ENCODE assay signal across 35 cellular contexts in the genomic region with DNA sequence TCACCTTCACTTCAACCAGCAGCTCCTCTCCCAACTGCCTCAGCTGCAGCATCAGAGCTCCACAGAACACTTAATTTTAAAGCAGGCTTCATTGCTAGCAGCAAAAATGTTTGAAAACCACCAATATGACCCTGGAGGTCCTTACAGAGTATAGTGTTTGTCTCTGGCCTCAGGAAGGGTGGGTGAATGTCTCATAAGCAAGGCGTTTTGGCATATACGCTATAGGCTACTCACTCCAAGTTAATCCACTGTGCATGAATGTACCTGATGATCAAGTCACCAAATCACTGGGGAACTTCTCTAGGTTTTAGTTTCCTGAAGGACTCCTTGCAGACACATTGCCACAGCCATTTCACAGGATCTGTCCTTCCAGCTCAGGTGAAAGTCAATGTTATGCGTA.
"Had no signal": no experiment of that assay in that cellular context is flagged by ENCODE, and none has a peak within 500 bp of the region (broad histone marks: within the 10 kb centered on the region; RNA-seq: fewer than 3 reads in every experiment).

No MANE protein-coding gene starts in this region.

- H3K4me3 ChIP-seq: ascending aorta, body of pancreas, breast epithelium, Peyer's patch, SJSA1 had no signal

- H3K27ac Mint-ChIP-seq: activated B cell treated with CpG ODN at 0.5 μM for 24 hours; activated CD4-positive, alpha-beta memory T cell treated with anti-CD3 and anti-CD28 coated beads for 36 hours; activated CD8-positive, alpha-beta memory T cell treated with anti-CD3 and anti-CD28 coated beads, Interleukin-2, amount 10 ng/mL, durations not matched to agents 7 days and 5 days; activated naive CD4-positive, alpha-beta T cell treated with anti-CD3 and anti-CD28 coated beads, Interleukin-2, amount 50 U/mL, for 24 hours; activated naive CD8-positive, alpha-beta T cell treated with anti-CD3 and anti-CD28 coated beads, Interleukin-2, amount 10 ng/mL, durations not matched to agents 7 days and 5 days; T-cell; T-helper 17 cell had no signal

- H3K36me3 Mint-ChIP-seq: activated CD4-positive, alpha-beta memory T cell treated with anti-CD3 and anti-CD28 coated beads for 36 hours; activated naive CD4-positive, alpha-beta T cell treated with anti-CD3 and anti-CD28 coated beads, Interleukin-2, amount 50 U/mL, for 24 hours; activated naive CD8-positive, alpha-beta T cell treated with anti-CD3 and anti-CD28 coated beads, Interleukin-2, amount 10 ng/mL, durations not matched to agents 7 days and 5 days; T-cell had no signal

- DNase-seq: activated B cell treated with CpG ODN at 0.5 μM for 24 hours; activated CD4-positive, alpha-beta T cell treated with anti-CD3 and anti-CD28 coated beads for 4 hours; activated CD4-positive, alpha-beta T cell treated with anti-CD3 and anti-CD28 coated beads, Interleukin-2, amount 50 U/mL, for 1 hour; activated CD4-positive, CD25-positive, alpha-beta regulatory T cell treated with anti-CD3 and anti-CD28 coated beads, Interleukin-2, amount 50 U/mL, for 72 hours; activated CD8-positive, alpha-beta memory T cell treated with anti-CD3 and anti-CD28 coated beads, Interleukin-2, amount 50 U/mL, for 48 hours; activated effector memory CD4-positive, alpha-beta T cell treated with Interleukin-2 at 50 U/mL for 16 hours; activated naive CD8-positive, alpha-beta T cell treated with anti-CD3 and anti-CD28 coated beads, Interleukin-2, amount 10 ng/mL, durations not matched to agents 7 days and 5 days; amygdala; body of pancreas; Kasumi-1; KG1; MM.1S; NCI-H1092; NCI-H1436 treated with DMSO at 0.1 percent for 48 hours; NCI-H1694 treated with DMSO at 0.1 percent for 48 hours; NCI-H2029; NCI-H2107; NCI-H2171 treated with DMSO at 0.1 percent for 48 hours; NCI-H226; NCI-H446 treated with DMSO at 0.1 percent for 48 hours; NCI-H524 treated with DMSO at 0.1 percent for 48 hours; PC-3; Peyer's patch; RPMI8226; SHP77 treated with DMSO at 0.1 percent for 48 hours; T-cell; T-helper 17 cell had no signal

- H3K4me1 ChIP-seq: ascending aorta, body of pancreas, breast epithelium, Peyer's patch had no signal

- H3K9me3 ChIP-seq: ascending aorta, body of pancreas, breast epithelium, Peyer's patch, SJSA1 had no signal

- H3K4me1 Mint-ChIP-seq: activated B cell treated with CpG ODN at 0.5 μM for 24 hours; activated naive CD4-positive, alpha-beta T cell treated with anti-CD3 and anti-CD28 coated beads, Interleukin-2, amount 50 U/mL, for 24 hours; T-cell; T-helper 17 cell had no signal

- H3K4me3 Mint-ChIP-seq: activated B cell treated with CpG ODN at 0.5 μM for 24 hours; activated CD4-positive, alpha-beta memory T cell treated with anti-CD3 and anti-CD28 coated beads for 36 hours; activated CD8-positive, alpha-beta memory T cell treated with anti-CD3 and anti-CD28 coated beads, Interleukin-2, amount 10 ng/mL, durations not matched to agents 7 days and 5 days; activated naive CD4-positive, alpha-beta T cell treated with anti-CD3 and anti-CD28 coated beads, Interleukin-2, amount 50 U/mL, for 24 hours; activated naive CD8-positive, alpha-beta T cell treated with anti-CD3 and anti-CD28 coated beads, Interleukin-2, amount 10 ng/mL, durations not matched to agents 7 days and 5 days; T-cell; T-helper 17 cell had no signal

- ATAC-seq: body of pancreas, PC-3, SK-N-SH treated with all-trans-retinoic acid at 6 μM for 48 hours, T-cell, T-helper 17 cell had no signal

- H3K27ac ChIP-seq: ascending aorta, body of pancreas, breast epithelium, Peyer's patch, SJSA1, VCaP had no signal

- H3K9me3 Mint-ChIP-seq: activated CD4-positive, alpha-beta memory T cell treated with anti-CD3 and anti-CD28 coated beads for 36 hours; activated naive CD4-positive, alpha-beta T cell treated with anti-CD3 and anti-CD28 coated beads, Interleukin-2, amount 50 U/mL, for 24 hours; activated naive CD8-positive, alpha-beta T cell treated with anti-CD3 and anti-CD28 coated beads, Interleukin-2, amount 10 ng/mL, durations not matched to agents 7 days and 5 days had no signal

- H3K27me3 ChIP-seq: ascending aorta, body of pancreas, Peyer's patch had no signal

- H3K36me3 ChIP-seq: ascending aorta, breast epithelium, Peyer's patch, SJSA1 had no signal
